ENCODE assay signal across 9 cellular contexts in the genomic region with DNA sequence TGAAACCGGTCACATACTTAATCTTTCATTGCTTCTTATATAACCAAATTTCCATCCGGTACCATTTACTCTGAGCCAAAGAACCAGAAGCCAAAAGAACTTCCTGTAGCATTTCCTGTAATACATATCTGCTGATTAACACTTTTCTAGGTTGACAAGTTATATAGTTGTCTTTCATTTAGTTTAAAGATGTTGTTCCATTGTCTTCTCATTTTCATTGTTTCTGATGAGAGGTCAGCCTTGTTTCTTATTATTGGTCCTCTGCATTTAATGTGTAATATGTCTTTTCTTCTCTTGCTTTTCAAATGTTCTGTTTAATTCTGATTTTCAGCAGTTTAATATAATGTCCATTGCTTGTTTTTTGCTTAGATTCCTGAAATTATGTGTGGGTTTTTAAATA.
"Had no signal": no experiment of that assay in that cellular context is flagged by ENCODE, and none has a peak within 500 bp of the region (broad histone marks: within the 10 kb centered on the region; RNA-seq: fewer than 3 reads in every experiment).

No MANE protein-coding gene starts in this region.

- H3K27ac Mint-ChIP-seq: IgD-negative memory B cell had no signal

- H3K36me3 ChIP-seq: HAP-1 had no signal

- H3K27me3 Mint-ChIP-seq: IgD-negative memory B cell had no signal

- H3K4me3 ChIP-seq: GM23248, HAP-1 had no signal

- H3K27ac ChIP-seq: GM23248, KMS-11 had no signal

- H3K9me3 ChIP-seq: HAP-1 had no signal

- H3K9me3 Mint-ChIP-seq: IgD-negative memory B cell had no signal

- FAIRE-seq: HTR-8/SVneo had no signal

- H3K36me3 Mint-ChIP-seq: IgD-negative memory B cell had no signal

- H3K4me3 Mint-ChIP-seq: IgD-negative memory B cell had no signal

- DNase-seq: GM23248, GOT3, H7, KBM-7 had no signal

- ATAC-seq: HCT116 had no signal
